29 cellular contexts compared by ENCODE assay signal in genomic region chr16:85595299-85595661, GRCh38.
"Had no signal": no experiment of that assay in that cellular context is flagged by ENCODE, and none has a peak within 500 bp of the region (broad histone marks: within the 10 kb centered on the region; RNA-seq: fewer than 3 reads in every experiment).

No MANE protein-coding gene starts in this region.

- H3K4me3 ChIP-seq: esophagus squamous epithelium, left lung, lower lobe of right lung, mucosa of descending colon, upper lobe of left lung, vagina had no signal

- H3K27me3 ChIP-seq: esophagus squamous epithelium, left lung, upper lobe of left lung, vagina had no signal

- H3K4me3 Mint-ChIP-seq: activated CD4-positive, alpha-beta memory T cell treated with anti-CD3 and anti-CD28 coated beads for 36 hours; activated naive CD4-positive, alpha-beta T cell treated with anti-CD3 and anti-CD28 coated beads, Interleukin-2, amount 50 U/mL, for 24 hours; activated T-cell treated with anti-CD3 and anti-CD28 coated beads, Interleukin-2, amount 50 U/mL, for 24 hours; neural crest cell; stimulated activated naive CD8-positive, alpha-beta T cell treated with anti-CD3 and anti-CD28 coated beads, Interleukin-15, amount 100 ng/mL, for 72 hours; T-helper 1 cell treated with Interleukin-12 subunit alpha and Interleukin-12 subunit beta and Interleukin-4 antibody, amounts not matched to agents 30 μg/mL and 1 μg/mL, for 36 hours had no signal

- H3K9me3 ChIP-seq: esophagus squamous epithelium, left lung, lower lobe of right lung, mucosa of descending colon, upper lobe of left lung, vagina had no signal

- H2AFZ ChIP-seq: parathyroid adenoma had no signal

- ATAC-seq: left lung; mucosa of descending colon; right cardiac atrium; stimulated activated naive CD8-positive, alpha-beta T cell treated with anti-CD3 and anti-CD28 coated beads, Interleukin-15, amount 100 ng/mL, for 72 hours had no signal

- H3K36me3 ChIP-seq: esophagus squamous epithelium, left lung, lower lobe of right lung, upper lobe of left lung, vagina had no signal

- H3K27ac ChIP-seq: epithelial cell of prostate, esophagus squamous epithelium, left lung, lower lobe of right lung, parathyroid adenoma, upper lobe of left lung, vagina, VCaP had no signal

- H3K27ac Mint-ChIP-seq: activated CD4-positive, alpha-beta memory T cell treated with anti-CD3 and anti-CD28 coated beads for 36 hours; activated T-helper 2 cell treated with anti-CD3 and anti-CD28 coated beads, Interferon-gamma antibody, Interleukin-2, Interleukin-4, amounts not matched to agents 10 μg/mL and 5 μg/mL and 100 μg/mL, durations not matched to agents 14 hours and 24 hours and 36 hours; T-helper 1 cell treated with Interleukin-12 subunit alpha and Interleukin-12 subunit beta and Interleukin-4 antibody, amounts not matched to agents 30 μg/mL and 1 μg/mL, for 36 hours had no signal

- H3K9ac ChIP-seq: parathyroid adenoma had no signal

- H3K9me3 Mint-ChIP-seq: activated CD4-positive, alpha-beta memory T cell treated with anti-CD3 and anti-CD28 coated beads for 36 hours; activated naive CD4-positive, alpha-beta T cell treated with anti-CD3 and anti-CD28 coated beads, Interleukin-2, amount 50 U/mL, for 24 hours; activated T-cell treated with anti-CD3 and anti-CD28 coated beads, Interleukin-2, amount 50 U/mL, for 24 hours; activated T-helper 2 cell treated with anti-CD3 and anti-CD28 coated beads, Interferon-gamma antibody, Interleukin-2, Interleukin-4, amounts not matched to agents 10 μg/mL and 5 μg/mL and 100 μg/mL, durations not matched to agents 14 hours and 24 hours and 36 hours; neural crest cell; stimulated activated naive CD8-positive, alpha-beta T cell treated with anti-CD3 and anti-CD28 coated beads, Interleukin-15, amount 100 ng/mL, for 72 hours; T-helper 1 cell treated with Interleukin-12 subunit alpha and Interleukin-12 subunit beta and Interleukin-4 antibody, amounts not matched to agents 30 μg/mL and 1 μg/mL, for 36 hours had no signal

- DNase-seq: activated CD4-positive, alpha-beta memory T cell treated with anti-CD3 and anti-CD28 coated beads for 36 hours; activated CD4-positive, alpha-beta T cell treated with anti-CD3 and anti-CD28 coated beads for 4 hours; activated CD8-positive, alpha-beta memory T cell treated with anti-CD3 and anti-CD28 coated beads, Interleukin-2, amount 50 U/mL, for 4 hours; activated T-cell treated with anti-CD3 and anti-CD28 coated beads, Interleukin-2, amount 50 U/mL, for 24 hours; anterior cingulate cortex; dermis blood vessel endothelial cell; effector CD4-positive, alpha-beta T cell; esophagus squamous epithelium; foreskin melanocyte; left lung; lower lobe of right lung; mesendoderm; mucosa of descending colon; occipital lobe; right cardiac atrium; stimulated activated CD4-positive, alpha-beta T cell treated with anti-CD3 and anti-CD28 coated beads, Interleukin-2, amount 100 ng/mL, for 48 hours; stimulated activated naive CD8-positive, alpha-beta T cell treated with anti-CD3 and anti-CD28 coated beads, Interleukin-15, amount 100 ng/mL, for 72 hours; substantia nigra; SW 1271; T-helper 9 cell; upper lobe of left lung had no signal

- H3K27me3 Mint-ChIP-seq: activated CD4-positive, alpha-beta memory T cell treated with anti-CD3 and anti-CD28 coated beads for 36 hours; activated naive CD4-positive, alpha-beta T cell treated with anti-CD3 and anti-CD28 coated beads, Interleukin-2, amount 50 U/mL, for 24 hours; activated T-cell treated with anti-CD3 and anti-CD28 coated beads, Interleukin-2, amount 50 U/mL, for 24 hours; stimulated activated naive CD8-positive, alpha-beta T cell treated with anti-CD3 and anti-CD28 coated beads, Interleukin-15, amount 100 ng/mL, for 72 hours had no signal
